25 cellular contexts compared by ENCODE assay signal in genomic region chr3:38371541-38372213, GRCh38.
"Had no signal": no experiment of that assay in that cellular context is flagged by ENCODE, and none has a peak within 500 bp of the region (broad histone marks: within the 10 kb centered on the region; RNA-seq: fewer than 3 reads in every experiment).

No MANE protein-coding gene starts in this region.

- H3K36me3 ChIP-seq: cardiac muscle cell had no signal

- DNase-seq: activated CD4-positive, alpha-beta T cell treated with anti-CD3 and anti-CD28 coated beads for 1 hour; activated CD4-positive, alpha-beta T cell treated with anti-CD3 and anti-CD28 coated beads for 48 hours; activated CD4-positive, CD25-positive, alpha-beta regulatory T cell; activated gamma-delta T cell; activated naive CD4-positive, alpha-beta T cell treated with Interleukin-2 at 50 U/mL for 16 hours; activated naive CD8-positive, alpha-beta T cell treated with anti-CD3 and anti-CD28 coated beads, Interleukin-2, amount 10 ng/mL, durations not matched to agents 7 days and 5 days; activated T-cell treated with anti-CD3 and anti-CD28 coated beads, Interleukin-2, amount 50 U/mL, for 24 hours; adrenal gland; anterior cingulate cortex; NCI-H1105; NCI-H1417 treated with DMSO at 0.1 percent for 48 hours; NCI-H187 treated with DMSO at 0.1 percent for 48 hours; NCI-H2081 treated with DMSO at 0.1 percent for 48 hours; NCI-H345; NCI-H524 treated with DMSO at 0.1 percent for 48 hours; NCI-H748 treated with DMSO at 0.1 percent for 48 hours; NK-92 treated with Interleukin-12 subunit alpha and Interleukin-12 subunit beta, amount 100 ng/mL, for 24 hours; PC-3; Peyer's patch; Right ventricle myocardium superior; T1000; WERI-Rb-1 had no signal

- H3K4me1 ChIP-seq: adrenal gland, Peyer's patch had no signal

- ATAC-seq: K562, PC-3 had no signal

- H3K4me3 ChIP-seq: adrenal gland, cardiac muscle cell, K562, Peyer's patch, SK-N-MC had no signal

- H3K9me3 ChIP-seq: adrenal gland, Peyer's patch had no signal

- H3K27ac ChIP-seq: adrenal gland, cardiac muscle cell, Peyer's patch, SK-N-MC, WERI-Rb-1 had no signal

- H3K27me3 ChIP-seq: adrenal gland, cardiac muscle cell, Peyer's patch had no signal

- FAIRE-seq: K562 had no signal
